In genomic region chr2:124131271-124131670, GRCh38 we compare ENCODE assay signal across 23 cellular contexts.
"Had no signal": no experiment of that assay in that cellular context is flagged by ENCODE, and none has a peak within 500 bp of the region (broad histone marks: within the 10 kb centered on the region; RNA-seq: fewer than 3 reads in every experiment).

No MANE protein-coding gene starts in this region.

- ATAC-seq: effector memory CD8-positive, alpha-beta T cell; esophagus mucosa; gastrocnemius medialis; heart right ventricle; left cardiac atrium; left lung; left ventricle myocardium superior; lower lobe of right lung; mucosa of descending colon had no signal

- H3K27ac ChIP-seq: colonic mucosa, epithelial cell of prostate, esophagus squamous epithelium, gastrocnemius medialis, heart right ventricle, left lung, lower lobe of right lung had no signal

- H3K27me3 ChIP-seq: colonic mucosa, esophagus squamous epithelium, gastrocnemius medialis, heart right ventricle, left lung had no signal

- H3K4me1 ChIP-seq: colonic mucosa, esophagus squamous epithelium, gastrocnemius medialis, heart right ventricle, left lung, lower lobe of right lung had no signal

- FAIRE-seq: endometrium, islet of Langerhans, keratinocyte had no signal

- H3K9me3 ChIP-seq: colonic mucosa, esophagus squamous epithelium, gastrocnemius medialis, lower lobe of right lung, mucosa of descending colon had no signal

- DNase-seq: colonic mucosa; cortex of kidney; effector CD8-positive, alpha-beta T cell; effector memory CD8-positive, alpha-beta T cell; endodermal cell; erythroblast; esophagus squamous epithelium; gastrocnemius medialis; glutamatergic neuron; heart right ventricle; hippocampal formation; left cardiac atrium; left lung; left ventricle myocardium superior; lower lobe of right lung; mesenchymal stem cell; mucosa of descending colon; naive B cell had no signal

- H3K4me3 ChIP-seq: colonic mucosa, esophagus squamous epithelium, gastrocnemius medialis, heart right ventricle, left lung, lower lobe of right lung, mucosa of descending colon had no signal

- H3K36me3 ChIP-seq: colonic mucosa, esophagus squamous epithelium, gastrocnemius medialis, heart right ventricle, left lung, lower lobe of right lung had no signal
